In genomic region chr20:39800548-39800947, GRCh38 we compare ENCODE assay signal across 9 cellular contexts.
DNase-seq lines count a peak whose midpoint lies in the region; ATAC-seq and FAIRE-seq lines count a peak whose summit lies in the region.
"Had no signal": no experiment of that assay in that cellular context is flagged by ENCODE, and none has a peak within 500 bp of the region (broad histone marks: within the 10 kb centered on the region; RNA-seq: fewer than 3 reads in every experiment).

No MANE protein-coding gene starts in this region.

- peak; percentile 47 for ATAC-seq in HG02840 (IDR thresholded peaks at IDR 0.05; ENCODE audit: low FRiP score, unreplicated experiment)

- FAIRE-seq in GM18507 (lab: Jason Lieb, UNC), result peak; percentile 68

- DNase-seq in GM18507 (ENCODE audit: extremely low spot score, insufficient read length, low read depth) (no peak), amniotic stem cell (lab: John Stamatoyannopoulos, UW) (peak; percentile 50), myocyte (ENCODE audit: low read depth) (peak; percentile 35), NCI-H187 (lab: John Stamatoyannopoulos, UW) (no peak), NCI-H1092 treated with DMSO at 0.1 percent for 48 hours (lab: John Stamatoyannopoulos, UW) (no peak), hippocampal formation (lab: John Stamatoyannopoulos, UW) (no peak), NCI-H2171 treated with DMSO at 0.1 percent for 48 hours (lab: John Stamatoyannopoulos, UW) (no peak)
- DNase-seq: stomach had no signal

Comparison
In these comparisons a context has a peak if more than half of its experiments do, and no peak if none do; other contexts are left out.
1. DNase-seq: peak in amniotic stem cell (single experiment) and myocyte (single experiment); none in GM18507 (single experiment), NCI-H187 (0 of 2), NCI-H1092 treated with DMSO at 0.1 percent for 48 hours (single experiment), hippocampal formation (0 of 2) and NCI-H2171 treated with DMSO at 0.1 percent for 48 hours (single experiment).